Comparison of ENCODE assay signal across 8 cellular contexts in genomic region chrX:115561605-115562491, GRCh38. TPM values are rescaled to one million over a fixed set of nuclear protein-coding genes. Genes with fewer than 3 reads are reported as not detected.
DNase-seq lines count a peak whose midpoint lies in the region; ATAC-seq and TF ChIP-seq lines count a peak whose summit lies in the region.

No MANE protein-coding gene starts in this region.

- intact Hi-C loops in activated naive CD4-positive, alpha-beta T cell treated with anti-CD3 and anti-CD28 coated beads for 36 hours (cut with micrococcal nuclease) = no loop called here

- DNase-seq in activated naive CD4-positive, alpha-beta T cell treated with anti-CD3 and anti-CD28 coated beads for 36 hours = no peak
- DNase-seq in activated naive CD4-positive, alpha-beta T cell treated with anti-CD3 and anti-CD28 coated beads, Interleukin-2, amount 10 ng/mL, durations not matched to agents 7 days and 5 days = no peak
- DNase-seq in RWPE2 (ENCODE audit: low spot score) (peak; percentile 38), epithelial cell of esophagus (ENCODE audit: low read depth) (peak; percentile 34), mesothelial cell of epicardium (ENCODE audit: low spot score in 2 of 2, unreplicated experiment in 2 of 2) (peak; percentile 30 to 66)
- no peak for DNase-seq in stimulated activated CD4-positive, alpha-beta T cell treated with anti-CD3 and anti-CD28 coated beads, Interleukin-4, amount 100 ng/mL, for 4 hours

- peak overlapping the region; percentile 48 for H3K4me3 Mint-ChIP-seq in activated naive CD4-positive, alpha-beta T cell treated with anti-CD3 and anti-CD28 coated beads for 36 hours
- H3K4me3 Mint-ChIP-seq in activated naive CD4-positive, alpha-beta T cell treated with anti-CD3 and anti-CD28 coated beads, Interleukin-2, amount 10 ng/mL, durations not matched to agents 7 days and 5 days = no peak overlapping the region
- H3K4me3 Mint-ChIP-seq in mesothelial cell of epicardium = peak overlapping the region; percentile 99

- WGBS in urinary bladder = 1% methylated on average over 56 of the region's 56 CpGs

- H3K27ac Mint-ChIP-seq in activated naive CD4-positive, alpha-beta T cell treated with anti-CD3 and anti-CD28 coated beads for 36 hours = no peak overlapping the region
- no peak overlapping the region for H3K27ac Mint-ChIP-seq in activated naive CD4-positive, alpha-beta T cell treated with anti-CD3 and anti-CD28 coated beads, Interleukin-2, amount 10 ng/mL, durations not matched to agents 7 days and 5 days
- H3K27ac Mint-ChIP-seq in mesothelial cell of epicardium = peak overlapping the region; percentile 100

- H3K36me3 ChIP-seq in RWPE2 (ENCODE audit: low read depth) (peaks cover 9% of the 10 kb centered on the region), urinary bladder (ENCODE audit: insufficient read depth) (no peaks in the 10 kb centered on the region)

- no peaks in the 10 kb centered on the region for H3K9me3 Mint-ChIP-seq in activated naive CD4-positive, alpha-beta T cell treated with anti-CD3 and anti-CD28 coated beads for 36 hours
- no peaks in the 10 kb centered on the region for H3K9me3 Mint-ChIP-seq in activated naive CD4-positive, alpha-beta T cell treated with anti-CD3 and anti-CD28 coated beads, Interleukin-2, amount 10 ng/mL, durations not matched to agents 7 days and 5 days
- no peaks in the 10 kb centered on the region for H3K9me3 Mint-ChIP-seq in mesothelial cell of epicardium

- CTCF ChIA-PET in activated naive CD4-positive, alpha-beta T cell treated with anti-CD3 and anti-CD28 coated beads for 36 hours (lab: Charles Lee) = interaction anchor here (1.1 kb wide), 1 partner anchor 81 kb away, joined by 3 read pairs; no protein-coding TSS in a partner anchor
- CTCF ChIA-PET in activated naive CD4-positive, alpha-beta T cell treated with anti-CD3 and anti-CD28 coated beads, Interleukin-2, amount 10 ng/mL, durations not matched to agents 7 days and 5 days (lab: Charles Lee) = no interaction called here

- H3K4me3 ChIP-seq in RWPE2 (ENCODE audit: severe bottlenecking) (peak overlapping the region; percentile 53), epithelial cell of esophagus (ENCODE audit: low read length) (peak overlapping the region; percentile 68), urinary bladder (ENCODE audit: low read depth, low read length) (peak overlapping the region; percentile 75)

- peaks cover 33% of the 10 kb centered on the region for H3K4me1 ChIP-seq in RWPE2 (ENCODE audit: insufficient read depth, poor library complexity, severe bottlenecking)
- H3K4me1 ChIP-seq in urinary bladder (ENCODE audit: insufficient read depth) = no peaks in the 10 kb centered on the region

- no peaks in the 10 kb centered on the region for H3K27me3 ChIP-seq in RWPE2 (ENCODE audit: insufficient read depth, poor library complexity, severe bottlenecking)

- peak overlapping the region; percentile 97 for H3K27ac ChIP-seq in RWPE2 (ENCODE audit: poor library complexity, severe bottlenecking)
- H3K27ac ChIP-seq in urinary bladder (ENCODE audit: low read depth) = peak overlapping the region; percentile 90

- ATAC-seq in HG03521 (IDR thresholded peaks at IDR 0.05; ENCODE audit: unreplicated experiment) (peak; percentile 22), RWPE2 (ENCODE audit: low read depth) (0 out of 3 replicates have a peak, but pooled peaks have one; percentile 1)

- no peaks in the 10 kb centered on the region for H3K9me3 ChIP-seq in RWPE2 (ENCODE audit: severe bottlenecking)

- H3K27me3 Mint-ChIP-seq in activated naive CD4-positive, alpha-beta T cell treated with anti-CD3 and anti-CD28 coated beads for 36 hours (ENCODE audit: low read depth) = peaks cover 17% of the 10 kb centered on the region
- H3K27me3 Mint-ChIP-seq in activated naive CD4-positive, alpha-beta T cell treated with anti-CD3 and anti-CD28 coated beads, Interleukin-2, amount 10 ng/mL, durations not matched to agents 7 days and 5 days = peaks cover 32% of the 10 kb centered on the region
- no peaks in the 10 kb centered on the region for H3K27me3 Mint-ChIP-seq in mesothelial cell of epicardium (ENCODE audit: low read depth)

- H3K4me1 Mint-ChIP-seq in activated naive CD4-positive, alpha-beta T cell treated with anti-CD3 and anti-CD28 coated beads for 36 hours (ENCODE audit: low read depth) = no peaks in the 10 kb centered on the region
- H3K4me1 Mint-ChIP-seq in activated naive CD4-positive, alpha-beta T cell treated with anti-CD3 and anti-CD28 coated beads, Interleukin-2, amount 10 ng/mL, durations not matched to agents 7 days and 5 days = no peaks in the 10 kb centered on the region
- peaks cover 54% of the 10 kb centered on the region for H3K4me1 Mint-ChIP-seq in mesothelial cell of epicardium

- no peaks in the 10 kb centered on the region for H3K36me3 Mint-ChIP-seq in activated naive CD4-positive, alpha-beta T cell treated with anti-CD3 and anti-CD28 coated beads for 36 hours (ENCODE audit: low read depth)
- H3K36me3 Mint-ChIP-seq in activated naive CD4-positive, alpha-beta T cell treated with anti-CD3 and anti-CD28 coated beads, Interleukin-2, amount 10 ng/mL, durations not matched to agents 7 days and 5 days = no peaks in the 10 kb centered on the region
- peaks cover 4% of the 10 kb centered on the region for H3K36me3 Mint-ChIP-seq in mesothelial cell of epicardium

- no peak for TF ChIP-seq CTCF in RWPE2 (IDR thresholded peaks at IDR 0.05; ENCODE audit: poor library complexity, severe bottlenecking)
- no peak for TF ChIP-seq CTCF in epithelial cell of esophagus (IDR thresholded peaks at IDR 0.05; ENCODE audit: insufficient read depth, low read depth, low read length, missing control alignments)
- no peak for TF ChIP-seq CTCF in mesothelial cell of epicardium (IDR thresholded peaks at IDR 0.05; ENCODE audit: unreplicated experiment)

RNA-seq across cellular contexts. Expression of gene PLS3, which starts 0.9 kb away (rescaled TPM):
- total RNA-seq in activated naive CD4-positive, alpha-beta T cell treated with anti-CD3 and anti-CD28 coated beads for 36 hours = 1 to 10 TPM in 1 of 2 experiments, under 1 TPM in 1; 0.81 to 1.3 TPM
- total RNA-seq in mesothelial cell of epicardium (417 to 443 TPM (median 428 TPM) in 3 replicates), urinary bladder (245 TPM)
- polyA plus RNA-seq in urinary bladder = 74.4 TPM

Comparison
In these comparisons a context has a peak if more than half of its experiments do, and no peak if none do; other contexts are left out.
1. DNase-seq: peak in RWPE2 (single experiment), epithelial cell of esophagus (single experiment) and mesothelial cell of epicardium (2 of 2); none in activated naive CD4-positive, alpha-beta T cell treated with anti-CD3 and anti-CD28 coated beads for 36 hours (single experiment), activated naive CD4-positive, alpha-beta T cell treated with anti-CD3 and anti-CD28 coated beads, Interleukin-2, amount 10 ng/mL, durations not matched to agents 7 days and 5 days (single experiment) and stimulated activated CD4-positive, alpha-beta T cell treated with anti-CD3 and anti-CD28 coated beads, Interleukin-4, amount 100 ng/mL, for 4 hours (0 of 2).
2. RNA of gene PLS3, which starts 0.9 kb away (total RNA-seq): 417 to 443 TPM in mesothelial cell of epicardium and 245 TPM in urinary bladder (single experiment); 0.81 to 1.3 TPM in activated naive CD4-positive, alpha-beta T cell treated with anti-CD3 and anti-CD28 coated beads for 36 hours; every median in the first group is over 100 times any median in the second.
3. Peak in every context shown above with its lines, with median percentiles within 50 percentile points of each other: H3K4me3 ChIP-seq.